ENCODE assay signal across 8 cellular contexts in the genomic region with DNA sequence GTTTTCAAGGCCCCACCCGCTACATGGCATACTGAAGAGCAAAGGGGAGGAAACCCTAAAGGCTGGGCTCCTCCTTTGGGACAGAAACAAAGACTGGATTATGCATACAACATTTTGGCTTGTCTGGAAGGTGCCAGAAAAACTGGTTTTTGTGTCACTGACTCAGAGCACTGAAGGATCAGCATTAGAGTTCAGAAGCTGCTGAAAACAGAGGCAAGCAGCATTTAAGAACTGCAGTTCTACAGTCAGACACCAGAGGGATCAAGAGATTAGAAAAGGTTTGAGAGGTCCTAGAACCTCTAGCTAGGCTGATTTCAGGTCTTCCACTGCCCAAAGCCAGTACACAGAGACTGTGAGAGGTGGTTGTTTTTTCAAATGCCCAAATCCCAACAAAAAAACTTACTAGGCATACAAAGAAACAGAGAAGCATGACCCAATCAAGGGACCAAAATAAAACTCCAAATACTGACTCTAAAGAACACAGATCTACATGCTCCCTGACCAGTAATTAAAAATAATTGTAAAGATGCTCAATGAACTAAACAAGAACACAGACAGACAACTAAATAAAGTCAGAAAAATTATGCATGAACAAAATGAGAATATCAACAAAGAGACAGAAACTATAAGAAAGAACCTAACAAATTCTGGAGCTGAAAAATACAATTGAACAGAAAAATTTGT.
DNase-seq lines count a peak whose midpoint lies in the region; ATAC-seq lines count a peak whose summit lies in the region.

No MANE protein-coding gene starts in this region.

- no peak overlapping the region for H2BK15ac ChIP-seq in mesenchymal stem cell (ENCODE audit: low read depth, poor library complexity, severe bottlenecking)

- in situ Hi-C loops in HAP-1 (cut with MboI; ENCODE audit: low sequenced_read_pairs): no loop called here

- CTCF ChIA-PET in activated CD4-positive, alpha-beta memory T cell treated with anti-CD3 and anti-CD28 coated beads, Interleukin-2, amount 10 ng/mL, durations not matched to agents 7 days and 5 days (lab: Charles Lee): interaction anchor here (0.5 to 2.4 kb wide), 6 partner anchors 10 to 91 kb away, joined by 3 to 30 read pairs (median 5); a partner anchor contains a TSS

- H2BK5ac ChIP-seq in mesenchymal stem cell (ENCODE audit: low read depth, low read length, poor library complexity, severe bottlenecking): no peak overlapping the region

- POLR2A ChIA-PET in activated CD4-positive, alpha-beta memory T cell treated with anti-CD3 and anti-CD28 coated beads, Interleukin-2, amount 10 ng/mL, durations not matched to agents 7 days and 5 days (lab: Charles Lee): interaction anchor here (1.5 kb wide), 1 partner anchor 91 kb away, joined by 4 read pairs; no protein-coding TSS in a partner anchor

- H3K23ac ChIP-seq in mesenchymal stem cell (ENCODE audit: low read length in 2 of 2): no peak overlapping the region

- no peak overlapping the region for H3K27ac ChIP-seq in mesenchymal stem cell (ENCODE audit: low read length, poor library complexity, severe bottlenecking)

- H2BK12ac ChIP-seq in mesenchymal stem cell (ENCODE audit: low read length in 2 of 2): no peak overlapping the region

- H2BK120ac ChIP-seq in mesenchymal stem cell (ENCODE audit: low read depth, low read length): no peak overlapping the region

- H3K4ac ChIP-seq in mesenchymal stem cell (ENCODE audit: low read depth in 1 of 2, low read length in 2 of 2): no peak overlapping the region

- H3K4me3 ChIP-seq in HAP-1: no peak overlapping the region
- H3K4me3 ChIP-seq in mesenchymal stem cell (ENCODE audit: insufficient read depth in 1 of 2, low read depth in 1 of 2, low read length in 2 of 2): no peak overlapping the region

- H3K18ac ChIP-seq in mesenchymal stem cell (ENCODE audit: low read depth in 1 of 2, low read length in 2 of 2): no peak overlapping the region

- no peak overlapping the region for H3K27ac Mint-ChIP-seq in activated CD4-positive, alpha-beta memory T cell treated with anti-CD3 and anti-CD28 coated beads, Interleukin-2, amount 10 ng/mL, durations not matched to agents 7 days and 5 days

- H3K79me1 ChIP-seq in mesenchymal stem cell (replicated peaks; ENCODE audit: low read length, poor library complexity, severe bottlenecking): peaks cover 19% of the 10 kb centered on the region

- H3K27me3 ChIP-seq in HAP-1 (ENCODE audit: low read depth): no peaks in the 10 kb centered on the region
- no peaks in the 10 kb centered on the region for H3K27me3 ChIP-seq in mesenchymal stem cell (ENCODE audit: control insufficient read depth in 1 of 2, insufficient read depth in 1 of 2, low read length in 2 of 2)

- H3K36me3 ChIP-seq in HAP-1 (replicated peaks): peaks cover 38% of the 10 kb centered on the region
- H3K36me3 ChIP-seq in mesenchymal stem cell (ENCODE audit: control insufficient read depth in 1 of 2, insufficient read depth in 2 of 2, low read depth in 1 of 2, low read length in 2 of 2): peaks cover 14 to 54% of the 10 kb centered on the region in 2 experiments

- H4K91ac ChIP-seq in mesenchymal stem cell (ENCODE audit: low read length): no peak overlapping the region

- peaks cover 16% of the 10 kb centered on the region for H3K4me1 ChIP-seq in HAP-1
- H3K4me1 ChIP-seq in mesenchymal stem cell (ENCODE audit: control insufficient read depth, insufficient read depth, low read depth, low read length): no peaks in the 10 kb centered on the region

- 98% methylated on average over 1 of the region's 1 CpG for WGBS in mesenchymal stem cell

- H2AK5ac ChIP-seq in mesenchymal stem cell (ENCODE audit: low read length, severe bottlenecking): no peak overlapping the region

- H3K9me3 ChIP-seq in HAP-1 (no peaks in the 10 kb centered on the region), mesenchymal stem cell (ENCODE audit: control insufficient read depth, low read length) (no peaks in the 10 kb centered on the region)

- H3K9me3 Mint-ChIP-seq in activated CD4-positive, alpha-beta memory T cell treated with anti-CD3 and anti-CD28 coated beads, Interleukin-2, amount 10 ng/mL, durations not matched to agents 7 days and 5 days: no peaks in the 10 kb centered on the region

- no peak overlapping the region for H3K4me3 Mint-ChIP-seq in activated CD4-positive, alpha-beta memory T cell treated with anti-CD3 and anti-CD28 coated beads, Interleukin-2, amount 10 ng/mL, durations not matched to agents 7 days and 5 days

- H3K14ac ChIP-seq in mesenchymal stem cell (ENCODE audit: low read length in 2 of 2): no peak overlapping the region

- no peak overlapping the region for H4K8ac ChIP-seq in mesenchymal stem cell (ENCODE audit: low read length)

- H3K9ac ChIP-seq in mesenchymal stem cell (ENCODE audit: low read length): peak overlapping the region; percentile 20

- no peak overlapping the region for H2AFZ ChIP-seq in mesenchymal stem cell (ENCODE audit: low read depth, low read length)

- ATAC-seq in activated CD4-positive, CD25-positive, alpha-beta regulatory T cell treated with anti-CD3 and anti-CD28 coated beads, Interleukin-2, amount 50 U/mL, for 24 hours: no peak

- no peak overlapping the region for H3K4me2 ChIP-seq in mesenchymal stem cell (ENCODE audit: low read length, poor library complexity, severe bottlenecking)

- no peaks in the 10 kb centered on the region for H3K36me3 Mint-ChIP-seq in activated CD4-positive, alpha-beta memory T cell treated with anti-CD3 and anti-CD28 coated beads, Interleukin-2, amount 10 ng/mL, durations not matched to agents 7 days and 5 days (ENCODE audit: low read depth)

- peak; percentile 82 for DNase-seq in DMS 273 (lab: John Stamatoyannopoulos, UW; ENCODE audit: unreplicated experiment)
- DNase-seq in HAP-1 (ENCODE audit: low spot score in 2 of 2): peak; percentile 48 to 54
- DNase-seq in NCI-H82 (lab: John Stamatoyannopoulos, UW): peak; percentile 90
- peak; percentile 55 for DNase-seq in cerebellum (ENCODE audit: low spot score)
- peak; percentile 82 for DNase-seq in mesenchymal stem cell
- no peak for DNase-seq in activated CD4-positive, alpha-beta memory T cell treated with anti-CD3 and anti-CD28 coated beads, Interleukin-2, amount 10 ng/mL, durations not matched to agents 7 days and 5 days
- no peak for DNase-seq in occipital lobe (lab: John Stamatoyannopoulos, UW)

- H3K4me1 Mint-ChIP-seq in activated CD4-positive, alpha-beta memory T cell treated with anti-CD3 and anti-CD28 coated beads, Interleukin-2, amount 10 ng/mL, durations not matched to agents 7 days and 5 days: no peaks in the 10 kb centered on the region

- H3K27me3 Mint-ChIP-seq in activated CD4-positive, alpha-beta memory T cell treated with anti-CD3 and anti-CD28 coated beads, Interleukin-2, amount 10 ng/mL, durations not matched to agents 7 days and 5 days: peaks cover 48% of the 10 kb centered on the region

Comparison
In these comparisons a context has a peak if more than half of its experiments do, and no peak if none do; other contexts are left out.
1. DNase-seq: peak in DMS 273 (single experiment), HAP-1 (2 of 2), NCI-H82 (single experiment), cerebellum (single experiment) and mesenchymal stem cell (single experiment); none in activated CD4-positive, alpha-beta memory T cell treated with anti-CD3 and anti-CD28 coated beads, Interleukin-2, amount 10 ng/mL, durations not matched to agents 7 days and 5 days (single experiment) and occipital lobe (single experiment).